1 cellular context compared by ENCODE assay signal in the genomic region with DNA sequence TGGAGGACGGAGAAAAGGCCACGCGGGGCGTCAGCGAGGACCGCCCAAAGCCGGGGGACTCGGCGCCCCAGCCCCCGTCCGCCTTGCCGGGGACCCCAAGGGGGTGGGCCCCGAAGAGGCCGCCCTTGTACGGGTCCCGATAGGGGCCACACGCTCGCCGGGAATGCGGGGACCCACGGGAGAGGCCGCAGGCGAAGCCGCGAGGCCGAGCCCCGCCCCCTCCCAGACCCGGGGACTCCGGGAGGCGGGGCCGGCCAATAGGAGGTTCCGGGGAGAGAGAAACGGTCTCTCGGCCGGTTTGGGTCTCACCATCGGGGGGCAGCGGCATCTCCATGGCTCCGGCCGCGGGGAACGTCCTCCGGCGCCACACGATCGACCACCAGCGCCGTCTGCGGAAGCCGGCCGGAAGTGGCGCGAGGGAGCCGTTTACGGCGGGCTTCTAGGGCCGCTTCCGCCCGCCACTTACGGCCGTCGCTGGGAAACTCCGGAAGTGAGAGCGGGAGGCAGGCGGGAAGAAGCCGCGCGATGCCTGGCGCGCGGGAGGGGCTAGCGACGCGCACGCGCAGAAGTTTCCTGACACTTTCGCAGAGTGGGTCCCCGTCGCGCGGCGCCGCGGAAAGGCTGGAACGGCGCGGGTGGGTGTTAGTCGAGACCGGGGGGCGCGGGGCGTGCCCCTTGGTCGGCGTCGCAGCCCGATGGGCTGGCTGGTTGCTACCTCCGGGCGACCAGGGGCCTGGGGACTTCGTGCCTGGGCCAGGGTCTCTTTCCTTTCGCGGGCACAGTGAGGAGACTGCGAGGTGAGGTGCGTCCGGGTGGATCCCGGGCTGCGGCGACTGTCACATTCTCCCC.
TF ChIP-seq lines count a peak whose summit lies in the region.

A gene with protein sequence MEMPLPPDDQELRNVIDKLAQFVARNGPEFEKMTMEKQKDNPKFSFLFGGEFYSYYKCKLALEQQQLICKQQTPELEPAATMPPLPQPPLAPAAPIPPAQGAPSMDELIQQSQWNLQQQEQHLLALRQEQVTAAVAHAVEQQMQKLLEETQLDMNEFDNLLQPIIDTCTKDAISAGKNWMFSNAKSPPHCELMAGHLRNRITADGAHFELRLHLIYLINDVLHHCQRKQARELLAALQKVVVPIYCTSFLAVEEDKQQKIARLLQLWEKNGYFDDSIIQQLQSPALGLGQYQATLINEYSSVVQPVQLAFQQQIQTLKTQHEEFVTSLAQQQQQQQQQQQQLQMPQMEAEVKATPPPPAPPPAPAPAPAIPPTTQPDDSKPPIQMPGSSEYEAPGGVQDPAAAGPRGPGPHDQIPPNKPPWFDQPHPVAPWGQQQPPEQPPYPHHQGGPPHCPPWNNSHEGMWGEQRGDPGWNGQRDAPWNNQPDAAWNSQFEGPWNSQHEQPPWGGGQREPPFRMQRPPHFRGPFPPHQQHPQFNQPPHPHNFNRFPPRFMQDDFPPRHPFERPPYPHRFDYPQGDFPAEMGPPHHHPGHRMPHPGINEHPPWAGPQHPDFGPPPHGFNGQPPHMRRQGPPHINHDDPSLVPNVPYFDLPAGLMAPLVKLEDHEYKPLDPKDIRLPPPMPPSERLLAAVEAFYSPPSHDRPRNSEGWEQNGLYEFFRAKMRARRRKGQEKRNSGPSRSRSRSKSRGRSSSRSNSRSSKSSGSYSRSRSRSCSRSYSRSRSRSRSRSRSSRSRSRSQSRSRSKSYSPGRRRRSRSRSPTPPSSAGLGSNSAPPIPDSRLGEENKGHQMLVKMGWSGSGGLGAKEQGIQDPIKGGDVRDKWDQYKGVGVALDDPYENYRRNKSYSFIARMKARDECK (minus strand): TSS at position 393 of the 849 bp plus-strand sequence. CDS start 59 bp downstream, at position 334.

TF ChIP-seq in K562, 482 proteins besides CTCF, POLR2A, EP300 and RAD21 (continued from another document and continues in another):
- TF ChIP-seq, protein P1, sequence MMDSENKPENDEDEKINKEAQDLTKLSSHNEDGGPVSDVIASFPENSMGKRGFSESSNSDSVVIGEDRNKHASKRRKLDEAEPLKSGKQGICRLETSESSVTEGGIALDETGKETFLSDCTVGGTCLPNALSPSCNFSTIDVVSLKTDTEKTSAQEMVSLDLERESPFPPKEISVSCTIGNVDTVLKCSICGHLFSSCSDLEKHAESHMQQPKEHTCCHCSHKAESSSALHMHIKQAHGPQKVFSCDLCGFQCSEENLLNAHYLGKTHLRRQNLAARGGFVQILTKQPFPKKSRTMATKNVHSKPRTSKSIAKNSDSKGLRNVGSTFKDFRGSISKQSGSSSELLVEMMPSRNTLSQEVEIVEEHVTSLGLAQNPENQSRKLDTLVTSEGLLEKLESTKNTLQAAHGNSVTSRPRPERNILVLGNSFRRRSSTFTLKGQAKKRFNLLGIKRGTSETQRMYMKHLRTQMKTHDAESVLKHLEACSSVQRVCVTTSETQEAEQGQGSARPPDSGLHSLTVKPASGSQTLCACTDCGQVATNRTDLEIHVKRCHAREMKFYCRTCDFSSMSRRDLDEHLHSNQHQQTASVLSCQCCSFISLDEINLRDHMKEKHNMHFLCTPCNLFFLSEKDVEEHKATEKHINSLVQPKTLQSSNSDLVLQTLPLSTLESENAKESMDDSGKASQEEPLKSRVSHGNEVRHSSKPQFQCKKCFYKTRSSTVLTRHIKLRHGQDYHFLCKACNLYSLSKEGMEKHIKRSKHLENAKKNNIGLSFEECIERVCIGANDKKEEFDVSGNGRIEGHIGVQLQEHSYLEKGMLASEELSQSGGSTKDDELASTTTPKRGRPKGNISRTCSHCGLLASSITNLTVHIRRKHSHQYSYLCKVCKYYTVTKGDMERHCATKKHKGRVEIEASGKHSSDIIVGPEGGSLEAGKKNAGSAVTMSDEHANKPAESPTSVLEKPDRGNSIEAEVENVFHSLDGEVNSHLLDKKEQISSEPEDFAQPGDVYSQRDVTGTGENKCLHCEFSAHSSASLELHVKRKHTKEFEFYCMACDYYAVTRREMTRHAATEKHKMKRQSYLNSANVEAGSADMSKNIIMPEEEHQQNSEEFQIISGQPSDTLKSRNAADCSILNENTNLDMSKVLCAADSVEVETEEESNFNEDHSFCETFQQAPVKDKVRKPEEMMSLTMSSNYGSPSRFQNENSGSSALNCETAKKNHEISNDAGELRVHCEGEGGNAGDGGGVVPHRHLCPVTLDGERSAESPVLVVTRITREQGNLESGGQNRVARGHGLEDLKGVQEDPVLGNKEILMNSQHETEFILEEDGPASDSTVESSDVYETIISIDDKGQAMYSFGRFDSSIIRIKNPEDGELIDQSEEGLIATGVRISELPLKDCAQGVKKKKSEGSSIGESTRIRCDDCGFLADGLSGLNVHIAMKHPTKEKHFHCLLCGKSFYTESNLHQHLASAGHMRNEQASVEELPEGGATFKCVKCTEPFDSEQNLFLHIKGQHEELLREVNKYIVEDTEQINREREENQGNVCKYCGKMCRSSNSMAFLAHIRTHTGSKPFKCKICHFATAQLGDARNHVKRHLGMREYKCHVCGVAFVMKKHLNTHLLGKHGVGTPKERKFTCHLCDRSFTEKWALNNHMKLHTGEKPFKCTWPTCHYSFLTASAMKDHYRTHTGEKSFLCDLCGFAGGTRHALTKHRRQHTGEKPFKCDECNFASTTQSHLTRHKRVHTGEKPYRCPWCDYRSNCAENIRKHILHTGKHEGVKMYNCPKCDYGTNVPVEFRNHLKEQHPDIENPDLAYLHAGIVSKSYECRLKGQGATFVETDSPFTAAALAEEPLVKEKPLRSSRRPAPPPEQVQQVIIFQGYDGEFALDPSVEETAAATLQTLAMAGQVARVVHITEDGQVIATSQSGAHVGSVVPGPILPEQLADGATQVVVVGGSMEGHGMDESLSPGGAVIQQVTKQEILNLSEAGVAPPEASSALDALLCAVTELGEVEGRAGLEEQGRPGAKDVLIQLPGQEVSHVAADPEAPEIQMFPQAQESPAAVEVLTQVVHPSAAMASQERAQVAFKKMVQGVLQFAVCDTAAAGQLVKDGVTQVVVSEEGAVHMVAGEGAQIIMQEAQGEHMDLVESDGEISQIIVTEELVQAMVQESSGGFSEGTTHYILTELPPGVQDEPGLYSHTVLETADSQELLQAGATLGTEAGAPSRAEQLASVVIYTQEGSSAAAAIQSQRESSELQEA (IDR thresholded peaks at IDR 0.05; ENCODE audit: low read depth) = peak; percentile 90
- TF ChIP-seq, protein P2, sequence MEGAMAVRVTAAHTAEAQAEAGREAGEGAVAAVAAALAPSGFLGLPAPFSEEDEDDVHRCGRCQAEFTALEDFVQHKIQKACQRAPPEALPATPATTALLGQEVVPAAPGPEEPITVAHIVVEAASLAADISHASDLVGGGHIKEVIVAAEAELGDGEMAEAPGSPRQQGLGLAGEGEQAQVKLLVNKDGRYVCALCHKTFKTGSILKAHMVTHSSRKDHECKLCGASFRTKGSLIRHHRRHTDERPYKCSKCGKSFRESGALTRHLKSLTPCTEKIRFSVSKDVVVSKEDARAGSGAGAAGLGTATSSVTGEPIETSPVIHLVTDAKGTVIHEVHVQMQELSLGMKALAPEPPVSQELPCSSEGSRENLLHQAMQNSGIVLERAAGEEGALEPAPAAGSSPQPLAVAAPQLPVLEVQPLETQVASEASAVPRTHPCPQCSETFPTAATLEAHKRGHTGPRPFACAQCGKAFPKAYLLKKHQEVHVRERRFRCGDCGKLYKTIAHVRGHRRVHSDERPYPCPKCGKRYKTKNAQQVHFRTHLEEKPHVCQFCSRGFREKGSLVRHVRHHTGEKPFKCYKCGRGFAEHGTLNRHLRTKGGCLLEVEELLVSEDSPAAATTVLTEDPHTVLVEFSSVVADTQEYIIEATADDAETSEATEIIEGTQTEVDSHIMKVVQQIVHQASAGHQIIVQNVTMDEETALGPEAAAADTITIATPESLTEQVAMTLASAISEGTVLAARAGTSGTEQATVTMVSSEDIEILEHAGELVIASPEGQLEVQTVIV (CRISPR knock-in tag; IDR thresholded peaks at IDR 0.05; ENCODE audit: borderline replicate concordance) = peak; percentile 99
- TF ChIP-seq, protein P3, sequence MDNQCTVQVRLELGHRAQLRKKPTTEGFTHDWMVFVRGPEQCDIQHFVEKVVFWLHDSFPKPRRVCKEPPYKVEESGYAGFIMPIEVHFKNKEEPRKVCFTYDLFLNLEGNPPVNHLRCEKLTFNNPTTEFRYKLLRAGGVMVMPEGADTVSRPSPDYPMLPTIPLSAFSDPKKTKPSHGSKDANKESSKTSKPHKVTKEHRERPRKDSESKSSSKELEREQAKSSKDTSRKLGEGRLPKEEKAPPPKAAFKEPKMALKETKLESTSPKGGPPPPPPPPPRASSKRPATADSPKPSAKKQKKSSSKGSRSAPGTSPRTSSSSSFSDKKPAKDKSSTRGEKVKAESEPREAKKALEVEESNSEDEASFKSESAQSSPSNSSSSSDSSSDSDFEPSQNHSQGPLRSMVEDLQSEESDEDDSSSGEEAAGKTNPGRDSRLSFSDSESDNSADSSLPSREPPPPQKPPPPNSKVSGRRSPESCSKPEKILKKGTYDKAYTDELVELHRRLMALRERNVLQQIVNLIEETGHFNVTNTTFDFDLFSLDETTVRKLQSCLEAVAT (IDR thresholded peaks at IDR 0.05) = peak in 1 of 2 experiments; percentile 19; a peak in 1 of 4 replicates
- no peak for TF ChIP-seq RAD51 (IDR thresholded peaks at IDR 0.05; ENCODE audit: borderline replicate concordance, low read depth)
- peak; percentile 94 to 95 for TF ChIP-seq NRF1 (conservative IDR thresholded peaks at IDR 0.05 in 1 of 2, IDR thresholded peaks at IDR 0.05 in 1 of 2)
- TF ChIP-seq, protein P4, sequence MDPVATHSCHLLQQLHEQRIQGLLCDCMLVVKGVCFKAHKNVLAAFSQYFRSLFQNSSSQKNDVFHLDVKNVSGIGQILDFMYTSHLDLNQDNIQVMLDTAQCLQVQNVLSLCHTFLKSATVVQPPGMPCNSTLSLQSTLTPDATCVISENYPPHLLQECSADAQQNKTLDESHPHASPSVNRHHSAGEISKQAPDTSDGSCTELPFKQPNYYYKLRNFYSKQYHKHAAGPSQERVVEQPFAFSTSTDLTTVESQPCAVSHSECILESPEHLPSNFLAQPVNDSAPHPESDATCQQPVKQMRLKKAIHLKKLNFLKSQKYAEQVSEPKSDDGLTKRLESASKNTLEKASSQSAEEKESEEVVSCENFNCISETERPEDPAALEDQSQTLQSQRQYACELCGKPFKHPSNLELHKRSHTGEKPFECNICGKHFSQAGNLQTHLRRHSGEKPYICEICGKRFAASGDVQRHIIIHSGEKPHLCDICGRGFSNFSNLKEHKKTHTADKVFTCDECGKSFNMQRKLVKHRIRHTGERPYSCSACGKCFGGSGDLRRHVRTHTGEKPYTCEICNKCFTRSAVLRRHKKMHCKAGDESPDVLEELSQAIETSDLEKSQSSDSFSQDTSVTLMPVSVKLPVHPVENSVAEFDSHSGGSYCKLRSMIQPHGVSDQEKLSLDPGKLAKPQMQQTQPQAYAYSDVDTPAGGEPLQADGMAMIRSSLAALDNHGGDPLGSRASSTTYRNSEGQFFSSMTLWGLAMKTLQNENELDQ (CRISPR knock-in tag; IDR thresholded peaks at IDR 0.05; ENCODE audit: borderline replicate concordance) = peak; percentile 85; the same call in 1 of the 2 replicates
- TF ChIP-seq ETV1 (tag; conservative IDR thresholded peaks at IDR 0.05; ENCODE audit: low read depth) = peak; percentile 79
- peak; percentile 91 for TF ChIP-seq RBBP5 (IDR thresholded peaks at IDR 0.05; ENCODE audit: borderline replicate concordance, insufficient read depth, low read length, poor library complexity, severe bottlenecking)
- peak; percentile 74 for TF ChIP-seq GTF2E2 (tag; IDR thresholded peaks at IDR 0.05)
- 0 out of 2 replicates have a peak, but pooled peaks have one; percentile 28 for TF ChIP-seq MYNN (IDR thresholded peaks at IDR 0.05)
- TF ChIP-seq MYNN (CRISPR knock-in tag; IDR thresholded peaks at IDR 0.05) = no peak
- no peak for TF ChIP-seq CBX2 (IDR thresholded peaks at IDR 0.05; ENCODE audit: insufficient read depth, low read length, poor library complexity, severe bottlenecking)
- no peak for TF ChIP-seq NBN (IDR thresholded peaks at IDR 0.05; ENCODE audit: low read depth)
- TF ChIP-seq KDM4B (IDR thresholded peaks at IDR 0.05; ENCODE audit: borderline replicate concordance in 2 of 2, low read depth in 1 of 2) = no peak
- TF ChIP-seq, protein P5, sequence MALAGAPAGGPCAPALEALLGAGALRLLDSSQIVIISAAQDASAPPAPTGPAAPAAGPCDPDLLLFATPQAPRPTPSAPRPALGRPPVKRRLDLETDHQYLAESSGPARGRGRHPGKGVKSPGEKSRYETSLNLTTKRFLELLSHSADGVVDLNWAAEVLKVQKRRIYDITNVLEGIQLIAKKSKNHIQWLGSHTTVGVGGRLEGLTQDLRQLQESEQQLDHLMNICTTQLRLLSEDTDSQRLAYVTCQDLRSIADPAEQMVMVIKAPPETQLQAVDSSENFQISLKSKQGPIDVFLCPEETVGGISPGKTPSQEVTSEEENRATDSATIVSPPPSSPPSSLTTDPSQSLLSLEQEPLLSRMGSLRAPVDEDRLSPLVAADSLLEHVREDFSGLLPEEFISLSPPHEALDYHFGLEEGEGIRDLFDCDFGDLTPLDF (CRISPR knock-in tag; IDR thresholded peaks at IDR 0.05) = peak; percentile 93
- TF ChIP-seq, protein P6, sequence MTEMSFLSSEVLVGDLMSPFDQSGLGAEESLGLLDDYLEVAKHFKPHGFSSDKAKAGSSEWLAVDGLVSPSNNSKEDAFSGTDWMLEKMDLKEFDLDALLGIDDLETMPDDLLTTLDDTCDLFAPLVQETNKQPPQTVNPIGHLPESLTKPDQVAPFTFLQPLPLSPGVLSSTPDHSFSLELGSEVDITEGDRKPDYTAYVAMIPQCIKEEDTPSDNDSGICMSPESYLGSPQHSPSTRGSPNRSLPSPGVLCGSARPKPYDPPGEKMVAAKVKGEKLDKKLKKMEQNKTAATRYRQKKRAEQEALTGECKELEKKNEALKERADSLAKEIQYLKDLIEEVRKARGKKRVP (CRISPR knock-in tag; IDR thresholded peaks at IDR 0.05) = 0 out of 2 replicates have a peak, but pooled peaks have one; percentile 6
- TF ChIP-seq SIN3B (IDR thresholded peaks at IDR 0.05; ENCODE audit: low read depth) = peak; percentile 76; the same call in 1 of the 2 replicates
- peak; percentile 93 for TF ChIP-seq SUPT5H (IDR thresholded peaks at IDR 0.05)
- TF ChIP-seq TAF9B (IDR thresholded peaks at IDR 0.05; ENCODE audit: partially characterized antibody) = peak; percentile 66
- TF ChIP-seq CXXC5 (CRISPR knock-in tag; IDR thresholded peaks at IDR 0.05) = peak; percentile 72
- TF ChIP-seq HDAC2 (IDR thresholded peaks at IDR 0.05) = 0 out of 2 replicates have a peak, but pooled peaks have one; percentile 19
- TF ChIP-seq, protein P7, sequence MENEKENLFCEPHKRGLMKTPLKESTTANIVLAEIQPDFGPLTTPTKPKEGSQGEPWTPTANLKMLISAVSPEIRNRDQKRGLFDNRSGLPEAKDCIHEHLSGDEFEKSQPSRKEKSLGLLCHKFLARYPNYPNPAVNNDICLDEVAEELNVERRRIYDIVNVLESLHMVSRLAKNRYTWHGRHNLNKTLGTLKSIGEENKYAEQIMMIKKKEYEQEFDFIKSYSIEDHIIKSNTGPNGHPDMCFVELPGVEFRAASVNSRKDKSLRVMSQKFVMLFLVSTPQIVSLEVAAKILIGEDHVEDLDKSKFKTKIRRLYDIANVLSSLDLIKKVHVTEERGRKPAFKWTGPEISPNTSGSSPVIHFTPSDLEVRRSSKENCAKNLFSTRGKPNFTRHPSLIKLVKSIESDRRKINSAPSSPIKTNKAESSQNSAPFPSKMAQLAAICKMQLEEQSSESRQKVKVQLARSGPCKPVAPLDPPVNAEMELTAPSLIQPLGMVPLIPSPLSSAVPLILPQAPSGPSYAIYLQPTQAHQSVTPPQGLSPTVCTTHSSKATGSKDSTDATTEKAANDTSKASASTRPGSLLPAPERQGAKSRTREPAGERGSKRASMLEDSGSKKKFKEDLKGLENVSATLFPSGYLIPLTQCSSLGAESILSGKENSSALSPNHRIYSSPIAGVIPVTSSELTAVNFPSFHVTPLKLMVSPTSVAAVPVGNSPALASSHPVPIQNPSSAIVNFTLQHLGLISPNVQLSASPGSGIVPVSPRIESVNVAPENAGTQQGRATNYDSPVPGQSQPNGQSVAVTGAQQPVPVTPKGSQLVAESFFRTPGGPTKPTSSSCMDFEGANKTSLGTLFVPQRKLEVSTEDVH (IDR thresholded peaks at IDR 0.05; ENCODE audit: low read depth, partially characterized antibody) = peak; percentile 95
- TF ChIP-seq CSDE1 (IDR thresholded peaks at IDR 0.05) = no peak; a peak in 1 of 4 replicates
- peak; percentile 74 for TF ChIP-seq ATF7 (IDR thresholded peaks at IDR 0.05)
- no peak for TF ChIP-seq ERF (CRISPR knock-in tag; IDR thresholded peaks at IDR 0.05)
